ENCODE assay signal across 1 cellular context in genomic region chr2:218743072-218743471, GRCh38.
TF ChIP-seq lines count a peak whose summit lies in the region.

No MANE protein-coding gene starts in this region.

TF ChIP-seq in K562, 482 proteins besides CTCF, POLR2A, EP300 and RAD21:
- no peak for TF ChIP-seq PBX2 (CRISPR knock-in tag; IDR thresholded peaks at IDR 0.05; ENCODE audit: low read depth)
- 0 out of 2 replicates have a peak, but pooled peaks have one; percentile 14 for TF ChIP-seq PBX2 (tag; conservative IDR thresholded peaks at IDR 0.05; ENCODE audit: low read depth)
- no peak for TF ChIP-seq SMARCB1 (IDR thresholded peaks at IDR 0.05; ENCODE audit: insufficient read length, low read depth)
- no peak for TF ChIP-seq GMEB1 (CRISPR knock-in tag; IDR thresholded peaks at IDR 0.05)
- TF ChIP-seq ZNF583 (CRISPR knock-in tag; IDR thresholded peaks at IDR 0.05) = no peak
- TF ChIP-seq ESRRA (IDR thresholded peaks at IDR 0.05; ENCODE audit: borderline replicate concordance, low read depth) = peak; percentile 41; the same call in 1 of the 2 replicates
- 0 out of 2 replicates have a peak, but pooled peaks have one; percentile 22 for TF ChIP-seq CTBP1 (IDR thresholded peaks at IDR 0.05; ENCODE audit: borderline replicate concordance)
- peak; percentile 36 for TF ChIP-seq MEIS2 (IDR thresholded peaks at IDR 0.05; ENCODE audit: partially characterized antibody)
